In genomic region chr14:22860377-22860776, GRCh38 we compare ENCODE assay signal across 9 cellular contexts. TPM values are rescaled to one million over a fixed set of nuclear protein-coding genes. Genes with fewer than 3 reads are reported as not detected.
A peak's percentile ranks its signal among the peaks of the same experiment; 100 is the strongest.
DNase-seq lines count a peak whose midpoint lies in the region; ATAC-seq, FAIRE-seq and TF ChIP-seq lines count a peak whose summit lies in the region.
"Not testable (repeated sequence)": the region's sequence is repeated elsewhere in the genome, so short reads cannot be mapped to it uniquely, and the experiment has no call there.
"Had no signal": no experiment of that assay in that cellular context is flagged by ENCODE, and none has a peak within 500 bp of the region (broad histone marks: within the 10 kb centered on the region; RNA-seq: fewer than 3 reads in every experiment).

No MANE protein-coding gene starts in this region.

- not testable (repeated sequence) for H3K9me3 Mint-ChIP-seq in CD4-positive, CD25-positive, alpha-beta regulatory T cell

- TF ChIP-seq POLR2A in HepG2 (IDR thresholded peaks at IDR 0.05; ENCODE audit: insufficient read depth in 1 of 2, low read depth in 2 of 2, low read length in 2 of 2): not testable (repeated sequence)

- not testable (repeated sequence) for TF ChIP-seq EP300 in HepG2 (IDR thresholded peaks at IDR 0.05; ENCODE audit: low read depth in 2 of 2, low read length in 2 of 2); HepG2 (CRISPR knock-in tag; IDR thresholded peaks at IDR 0.05; ENCODE audit: borderline replicate concordance)

- H3K9ac ChIP-seq in HepG2 (ENCODE audit: insufficient read depth, low read depth, low read length): not testable (repeated sequence)

- not testable (repeated sequence) for BruUV-seq in HepG2 (replicated peaks; lab: Mats Ljungman, UMichigan)

- not testable (repeated sequence) for H3K27ac ChIP-seq in CD4-positive, CD25-positive, alpha-beta regulatory T cell (ENCODE audit: insufficient read depth, low read length, poor library complexity, severe bottlenecking); RWPE2 (ENCODE audit: poor library complexity, severe bottlenecking); HepG2 (ENCODE audit: extremely low read length, insufficient read depth, low read length); aorta (ENCODE audit: low read depth in 1 of 2, low read length in 2 of 2)

- H3K4me1 ChIP-seq in CD4-positive, CD25-positive, alpha-beta regulatory T cell (ENCODE audit: control insufficient read depth, insufficient read depth, low read length, poor library complexity, severe bottlenecking): peaks cover 18% of the 10 kb centered on the region
- H3K4me1 ChIP-seq in RWPE2 (ENCODE audit: insufficient read depth, poor library complexity, severe bottlenecking); aorta (ENCODE audit: control insufficient read depth in 1 of 2, insufficient read depth in 2 of 2, low read length in 2 of 2): not testable (repeated sequence)
- H3K4me1 ChIP-seq in HepG2 (ENCODE audit: insufficient read depth, low read length): peaks cover 29% of the 10 kb centered on the region

- not testable (repeated sequence) for H3K36me3 ChIP-seq in CD4-positive, CD25-positive, alpha-beta regulatory T cell (ENCODE audit: control insufficient read depth, insufficient read depth, low read length); RWPE2 (ENCODE audit: low read depth); HepG2 (replicated peaks in 1 of 2; ENCODE audit: control insufficient read depth in 1 of 2, insufficient read depth in 2 of 2, low read length in 2 of 2); aorta (ENCODE audit: control insufficient read depth in 1 of 2, insufficient read depth in 2 of 2, low read length in 1 of 2)

- not testable (repeated sequence) for H3K4me3 Mint-ChIP-seq in CD4-positive, CD25-positive, alpha-beta regulatory T cell

- not testable (repeated sequence) for H4K20me1 ChIP-seq in HepG2 (ENCODE audit: insufficient read depth, low read length)

- POLR2A ChIA-PET in HepG2 (lab: Yijun Ruan, JAX): interaction anchor here (0.7 to 3.8 kb wide), 4 partner anchors 11 to 94 kb away, joined by 3 to 14 read pairs (median 3); partner anchors contain the start of genes LRP10 and OXA1L

- H3K4me3 ChIP-seq in CD4-positive, CD25-positive, alpha-beta regulatory T cell (ENCODE audit: low read depth, low read length); RWPE2 (ENCODE audit: severe bottlenecking); HepG2 (replicated peaks in 1 of 3; ENCODE audit: insufficient read depth in 1 of 3, low read depth in 2 of 3, low read length in 3 of 3); aorta (ENCODE audit: low read length in 2 of 2): not testable (repeated sequence)

- in situ Hi-C loops in HepG2 (cut with HindIII; ENCODE audit: extremely low pct_ligation_motif_present, low pct_unique_long_range_greater_than_20kb): not testable (repeated sequence)

- not testable (repeated sequence) for FAIRE-seq in HepG2 (lab: Jason Lieb, UNC)

- H3K36me3 Mint-ChIP-seq in CD4-positive, CD25-positive, alpha-beta regulatory T cell: not testable (repeated sequence)

- H2AFZ ChIP-seq in HepG2 (ENCODE audit: low read length): not testable (repeated sequence)

- not testable (repeated sequence) for DNase-seq in CD4-positive, CD25-positive, alpha-beta regulatory T cell; HepG2 (ENCODE audit: low spot score)
- DNase-seq in RWPE2 (ENCODE audit: low spot score): peak; percentile 9
- peak; percentile 11 for DNase-seq in posterior vena cava (ENCODE audit: low spot score)
- peak; percentile 4 to 6 for DNase-seq in aorta

- not testable (repeated sequence) for TF ChIP-seq CTCF in RWPE2 (IDR thresholded peaks at IDR 0.05; ENCODE audit: poor library complexity, severe bottlenecking); HepG2 (CRISPR knock-in tag; IDR thresholded peaks at IDR 0.05)

- ATAC-seq in CD4-positive, CD25-positive, alpha-beta regulatory T cell (ENCODE audit: low read depth in 2 of 2); RWPE2 (ENCODE audit: low read depth); HepG2; aorta (ENCODE audit: low FRiP score): not testable (repeated sequence)

- intact Hi-C loops in HepG2 (cut with micrococcal nuclease; ENCODE audit: unreplicated experiment); posterior vena cava (cut with DNase I); aorta (cut with DNase I): not testable (repeated sequence)

- H3K4me2 ChIP-seq in HepG2 (ENCODE audit: low read depth, low read length): not testable (repeated sequence)

- peak overlapping the region in 2 of 3 donors; percentile 10 to 14 for H3K27ac Mint-ChIP-seq in CD4-positive, CD25-positive, alpha-beta regulatory T cell

- H3K9me3 ChIP-seq in CD4-positive, CD25-positive, alpha-beta regulatory T cell (ENCODE audit: control insufficient read depth in 2 of 2, low read length in 2 of 2); RWPE2 (ENCODE audit: severe bottlenecking); HepG2 (ENCODE audit: low read length); aorta (ENCODE audit: control insufficient read depth, low read length): not testable (repeated sequence)

- TF ChIP-seq RAD21 in HepG2 (CRISPR knock-in tag; IDR thresholded peaks at IDR 0.05): not testable (repeated sequence)

- H3K27me3 ChIP-seq in CD4-positive, CD25-positive, alpha-beta regulatory T cell (ENCODE audit: control insufficient read depth, insufficient read depth, low read length); RWPE2 (ENCODE audit: insufficient read depth, poor library complexity, severe bottlenecking); HepG2 (ENCODE audit: control insufficient read depth in 1 of 2, insufficient read depth in 2 of 2, low read length in 2 of 2); aorta (ENCODE audit: control insufficient read depth in 1 of 2, insufficient read depth in 2 of 2, low read length in 1 of 2): not testable (repeated sequence)

- WGBS in HepG2 (ENCODE audit: low lambda C conversion rate): 2% methylated on average over 3 of the region's 3 CpGs
- WGBS in aorta, 2 donors: 58 to 80% methylated on average over 3 of the region's 3 CpGs

- CTCF ChIA-PET in HepG2 (lab: Yijun Ruan, JAX; ENCODE audit: low intra/inter-chr PET ratio, low total read pairs): not testable (repeated sequence)

- H3K4me1 Mint-ChIP-seq in CD4-positive, CD25-positive, alpha-beta regulatory T cell: peaks cover 7 to 29% (median 16%) of the 10 kb centered on the region in 4 donors

- H3K27me3 Mint-ChIP-seq in CD4-positive, CD25-positive, alpha-beta regulatory T cell: not testable (repeated sequence)

- not testable (repeated sequence) for H3K79me2 ChIP-seq in HepG2 (ENCODE audit: insufficient read depth, low read length)

RNA-seq across cellular contexts. Expression of gene LRP10, which starts 11.2 kb away (rescaled TPM):
- total RNA-seq in CD4-positive, CD25-positive, alpha-beta regulatory T cell: 111 TPM
- polyA plus RNA-seq in CD4-positive, CD25-positive, alpha-beta regulatory T cell: 100 to 1,000 TPM in 1 of 4 donors, 10 to 100 TPM in 3; 78.7 to 108 (median 88.3) TPM
- total RNA-seq in HepG2 (2016; rRNA removed; fragmentation: Illumina TruSeq; extraction: Trizol) (8.6 and 16.9 TPM in 2 replicates), posterior vena cava (100 to 1,000 TPM; 129 to 139 TPM), aorta (100 to 1,000 TPM; 161 to 187 TPM)
- total RNA-seq in HepG2 (2016; cell fraction: cytosol; rRNA removed; fragmentation: Illumina TruSeq; extraction: Trizol; ENCODE audit: low read depth): 4.6 and 5.4 TPM in 2 replicates
- total RNA-seq in HepG2 (2016; cell fraction: insoluble cytoplasmic fraction; rRNA removed; fragmentation: Illumina TruSeq; extraction: Trizol): 8.2 and 17.2 TPM in 2 replicates
- 13.8 and 15.6 TPM in 2 replicates for total RNA-seq in HepG2 (2016; cell fraction: membrane; rRNA removed; fragmentation: Illumina TruSeq; extraction: Trizol)
- 15.9 and 21.6 TPM in 2 replicates for total RNA-seq in HepG2 (2016; cell fraction: nucleus; rRNA removed; fragmentation: Illumina TruSeq; extraction: Trizol)
- polyA plus RNA-seq in HepG2 (2011; rRNA removed) (45.2 and 80.6 TPM in 2 replicates), aorta (100 to 1,000 TPM in 1 of 2 donors, 10 to 100 TPM in 1; 53.0 to 134 TPM)
- 49.4 and 54.8 TPM in 2 replicates for polyA plus RNA-seq in HepG2 (2011; cell fraction: cytosol; rRNA removed)
- 70.7 and 85.9 TPM in 2 replicates for polyA plus RNA-seq in HepG2 (2011; cell fraction: nucleus; rRNA removed)
- 45.8 and 84.6 TPM in 2 replicates for polyA plus RNA-seq in HepG2 (2012)
- 6.5 and 7.4 TPM in 2 replicates for polyA plus RNA-seq in HepG2 (2016; cell fraction: cytosol; fragmentation: Illumina TruSeq; extraction: Trizol; ENCODE audit: low read depth)
- 8.2 and 10.9 TPM in 2 replicates for polyA plus RNA-seq in HepG2 (2016; cell fraction: insoluble cytoplasmic fraction; fragmentation: Illumina TruSeq; extraction: Trizol; ENCODE audit: low read depth)
- polyA plus RNA-seq in HepG2 (2016; cell fraction: membrane; fragmentation: Illumina TruSeq; extraction: Trizol; ENCODE audit: low read depth): 11.6 and 13.0 TPM in 2 replicates
- 22.9 and 23.5 TPM in 2 replicates for polyA plus RNA-seq in HepG2 (2016; cell fraction: nucleus; fragmentation: Illumina TruSeq; extraction: Trizol; ENCODE audit: insufficient read depth, low read depth)
- 73.0 and 241 TPM in 2 replicates for polyA minus RNA-seq in HepG2 (2011; rRNA and poly(A)+ RNA removed; ENCODE audit: low replicate concordance)
- 55.0 and 77.3 TPM in 2 replicates for polyA minus RNA-seq in HepG2 (2011; cell fraction: cytosol; rRNA and poly(A)+ RNA removed)
- 23.4 and 37.7 TPM in 2 replicates for polyA minus RNA-seq in HepG2 (2011; cell fraction: nucleus; rRNA and poly(A)+ RNA removed)

RNA-seq across cellular contexts. Expression of gene REM2, which starts 22.6 kb away (rescaled TPM):
- 11.1 TPM for total RNA-seq in CD4-positive, CD25-positive, alpha-beta regulatory T cell
- 1 to 10 TPM in 3 of 4 donors, under 1 TPM in 1; 0.61 to 2.6 (median 1.4) TPM for polyA plus RNA-seq in CD4-positive, CD25-positive, alpha-beta regulatory T cell
- not detected in 2 replicates for total RNA-seq in HepG2 (2016; rRNA removed; fragmentation: Illumina TruSeq; extraction: Trizol)
- not detected in 2 replicates for total RNA-seq in HepG2 (2016; cell fraction: cytosol; rRNA removed; fragmentation: Illumina TruSeq; extraction: Trizol; ENCODE audit: low read depth)
- not detected in 2 replicates for total RNA-seq in HepG2 (2016; cell fraction: insoluble cytoplasmic fraction; rRNA removed; fragmentation: Illumina TruSeq; extraction: Trizol)
- total RNA-seq in HepG2 (2016; cell fraction: membrane; rRNA removed; fragmentation: Illumina TruSeq; extraction: Trizol): not detected in 2 replicates
- not detected in 2 replicates for total RNA-seq in HepG2 (2016; cell fraction: nucleus; rRNA removed; fragmentation: Illumina TruSeq; extraction: Trizol)
- 0.20 and 0.31 TPM in 2 replicates for polyA plus RNA-seq in HepG2 (2011; rRNA removed)
- 0.04 and 0.05 TPM in 2 replicates for polyA plus RNA-seq in HepG2 (2011; cell fraction: cytosol; rRNA removed)
- polyA plus RNA-seq in HepG2 (2011; cell fraction: nucleus; rRNA removed): 1.1 and 1.9 TPM in 2 replicates
- polyA plus RNA-seq in HepG2 (2012): 0.21 and 0.67 TPM in 2 replicates
- polyA plus RNA-seq in HepG2 (2016; cell fraction: cytosol; fragmentation: Illumina TruSeq; extraction: Trizol; ENCODE audit: low read depth): not detected in 2 replicates
- polyA plus RNA-seq in HepG2 (2016; cell fraction: insoluble cytoplasmic fraction; fragmentation: Illumina TruSeq; extraction: Trizol; ENCODE audit: low read depth): not detected in 2 replicates
- polyA plus RNA-seq in HepG2 (2016; cell fraction: membrane; fragmentation: Illumina TruSeq; extraction: Trizol; ENCODE audit: low read depth): not detected in 2 replicates
- polyA plus RNA-seq in HepG2 (2016; cell fraction: nucleus; fragmentation: Illumina TruSeq; extraction: Trizol; ENCODE audit: insufficient read depth, low read depth): not detected in 2 replicates
- polyA minus RNA-seq in HepG2 (2011; rRNA and poly(A)+ RNA removed; ENCODE audit: low replicate concordance): 0.26 and 0.30 TPM in 2 replicates
- polyA minus RNA-seq in HepG2 (2011; cell fraction: cytosol; rRNA and poly(A)+ RNA removed): not detected in 2 replicates
- 0.25 and 0.90 TPM in 2 replicates for polyA minus RNA-seq in HepG2 (2011; cell fraction: nucleus; rRNA and poly(A)+ RNA removed)
- total RNA-seq in posterior vena cava: under 1 TPM; 0.23 to 0.43 TPM
- under 1 TPM; 0.36 to 0.75 TPM for total RNA-seq in aorta
- under 1 TPM in 1 of 2 donors, not detected in 1; 0.92 TPM for polyA plus RNA-seq in aorta
- total RNA-seq: A172, G401 had no signal

RNA-seq across cellular contexts. Expression of gene MMP14, which starts 24.0 kb away (rescaled TPM):
- total RNA-seq in CD4-positive, CD25-positive, alpha-beta regulatory T cell: 1.0 TPM
- polyA plus RNA-seq in CD4-positive, CD25-positive, alpha-beta regulatory T cell: not detected
- total RNA-seq in HepG2 (2016; rRNA removed; fragmentation: Illumina TruSeq; extraction: Trizol) (1.6 and 5.2 TPM in 2 replicates), posterior vena cava (100 to 1,000 TPM; 229 to 234 TPM), aorta (100 to 1,000 TPM; 206 to 250 TPM)
- total RNA-seq in HepG2 (2016; cell fraction: cytosol; rRNA removed; fragmentation: Illumina TruSeq; extraction: Trizol; ENCODE audit: low read depth): 0.20 and 0.44 TPM in 2 replicates
- total RNA-seq in HepG2 (2016; cell fraction: insoluble cytoplasmic fraction; rRNA removed; fragmentation: Illumina TruSeq; extraction: Trizol): 2.1 and 5.2 TPM in 2 replicates
- total RNA-seq in HepG2 (2016; cell fraction: membrane; rRNA removed; fragmentation: Illumina TruSeq; extraction: Trizol): 0.71 and 0.79 TPM in 2 replicates
- 4.6 and 5.5 TPM in 2 replicates for total RNA-seq in HepG2 (2016; cell fraction: nucleus; rRNA removed; fragmentation: Illumina TruSeq; extraction: Trizol)
- polyA plus RNA-seq in HepG2 (2011; rRNA removed) (9.8 and 11.3 TPM in 2 replicates), aorta (10 to 100 TPM; 29.8 to 99.2 TPM)
- polyA plus RNA-seq in HepG2 (2011; cell fraction: cytosol; rRNA removed): 5.8 and 6.5 TPM in 2 replicates
- polyA plus RNA-seq in HepG2 (2011; cell fraction: nucleus; rRNA removed): 25.6 and 29.7 TPM in 2 replicates
- 4.8 and 11.1 TPM in 2 replicates for polyA plus RNA-seq in HepG2 (2012)
- 0.14 and 0.26 TPM in 2 replicates for polyA plus RNA-seq in HepG2 (2016; cell fraction: cytosol; fragmentation: Illumina TruSeq; extraction: Trizol; ENCODE audit: low read depth)
- polyA plus RNA-seq in HepG2 (2016; cell fraction: insoluble cytoplasmic fraction; fragmentation: Illumina TruSeq; extraction: Trizol; ENCODE audit: low read depth): 1.7 and 2.1 TPM in 2 replicates
- polyA plus RNA-seq in HepG2 (2016; cell fraction: membrane; fragmentation: Illumina TruSeq; extraction: Trizol; ENCODE audit: low read depth): 0.27 and 0.44 TPM in 2 replicates
- 9.4 and 10.2 TPM in 2 replicates for polyA plus RNA-seq in HepG2 (2016; cell fraction: nucleus; fragmentation: Illumina TruSeq; extraction: Trizol; ENCODE audit: insufficient read depth, low read depth)
- 1.4 and 12.3 TPM in 2 replicates for polyA minus RNA-seq in HepG2 (2011; rRNA and poly(A)+ RNA removed; ENCODE audit: low replicate concordance)
- 2.5 and 3.8 TPM in 2 replicates for polyA minus RNA-seq in HepG2 (2011; cell fraction: cytosol; rRNA and poly(A)+ RNA removed)
- 4.5 and 4.8 TPM in 2 replicates for polyA minus RNA-seq in HepG2 (2011; cell fraction: nucleus; rRNA and poly(A)+ RNA removed)
- polyA plus RNA-seq: CD4-positive, alpha-beta memory T cell; CD8-positive, alpha-beta memory T cell had no signal

RNA-seq across cellular contexts. Expression of gene MRPL52, which starts 30.7 kb away (rescaled TPM):
- 35.7 TPM for total RNA-seq in CD4-positive, CD25-positive, alpha-beta regulatory T cell
- polyA plus RNA-seq in CD4-positive, CD25-positive, alpha-beta regulatory T cell: 100 to 1,000 TPM; 129 to 148 (median 138) TPM
- 329 and 420 TPM in 2 replicates for total RNA-seq in HepG2 (2016; rRNA removed; fragmentation: Illumina TruSeq; extraction: Trizol)
- 142 and 155 TPM in 2 replicates for total RNA-seq in HepG2 (2016; cell fraction: cytosol; rRNA removed; fragmentation: Illumina TruSeq; extraction: Trizol; ENCODE audit: low read depth)
- 341 and 464 TPM in 2 replicates for total RNA-seq in HepG2 (2016; cell fraction: insoluble cytoplasmic fraction; rRNA removed; fragmentation: Illumina TruSeq; extraction: Trizol)
- 156 and 160 TPM in 2 replicates for total RNA-seq in HepG2 (2016; cell fraction: membrane; rRNA removed; fragmentation: Illumina TruSeq; extraction: Trizol)
- 109 and 136 TPM in 2 replicates for total RNA-seq in HepG2 (2016; cell fraction: nucleus; rRNA removed; fragmentation: Illumina TruSeq; extraction: Trizol)
- 118 and 123 TPM in 2 replicates for polyA plus RNA-seq in HepG2 (2011; rRNA removed)
- 96.8 and 121 TPM in 2 replicates for polyA plus RNA-seq in HepG2 (2011; cell fraction: cytosol; rRNA removed)
- polyA plus RNA-seq in HepG2 (2011; cell fraction: nucleus; rRNA removed): 57.8 and 65.3 TPM in 2 replicates
- polyA plus RNA-seq in HepG2 (2012): 191 and 236 TPM in 2 replicates
- 177 and 226 TPM in 2 replicates for polyA plus RNA-seq in HepG2 (2016; cell fraction: cytosol; fragmentation: Illumina TruSeq; extraction: Trizol; ENCODE audit: low read depth)
- 443 and 518 TPM in 2 replicates for polyA plus RNA-seq in HepG2 (2016; cell fraction: insoluble cytoplasmic fraction; fragmentation: Illumina TruSeq; extraction: Trizol; ENCODE audit: low read depth)
- 154 and 175 TPM in 2 replicates for polyA plus RNA-seq in HepG2 (2016; cell fraction: membrane; fragmentation: Illumina TruSeq; extraction: Trizol; ENCODE audit: low read depth)
- polyA plus RNA-seq in HepG2 (2016; cell fraction: nucleus; fragmentation: Illumina TruSeq; extraction: Trizol; ENCODE audit: insufficient read depth, low read depth): 256 and 271 TPM in 2 replicates
- polyA minus RNA-seq in HepG2 (2011; rRNA and poly(A)+ RNA removed; ENCODE audit: low replicate concordance): 17.7 and 30.4 TPM in 2 replicates
- polyA minus RNA-seq in HepG2 (2011; cell fraction: cytosol; rRNA and poly(A)+ RNA removed): 72.9 and 76.8 TPM in 2 replicates
- 33.7 and 36.6 TPM in 2 replicates for polyA minus RNA-seq in HepG2 (2011; cell fraction: nucleus; rRNA and poly(A)+ RNA removed)
- 10 to 100 TPM; 58.5 to 58.9 TPM for total RNA-seq in posterior vena cava
- 10 to 100 TPM; 37.2 to 49.1 TPM for total RNA-seq in aorta
- polyA plus RNA-seq in aorta: 10 to 100 TPM; 47.3 to 56.0 TPM

RNA-seq across cellular contexts. Expression of gene SLC7A7, which starts 45.1 kb away (rescaled TPM):
- not detected for total RNA-seq in CD4-positive, CD25-positive, alpha-beta regulatory T cell
- under 1 TPM; 0.21 to 0.61 (median 0.50) TPM for polyA plus RNA-seq in CD4-positive, CD25-positive, alpha-beta regulatory T cell
- 0.07 and 0.13 TPM in 2 replicates for total RNA-seq in HepG2 (2016; rRNA removed; fragmentation: Illumina TruSeq; extraction: Trizol)
- total RNA-seq in HepG2 (2016; cell fraction: cytosol; rRNA removed; fragmentation: Illumina TruSeq; extraction: Trizol; ENCODE audit: low read depth): not detected in 2 replicates
- total RNA-seq in HepG2 (2016; cell fraction: insoluble cytoplasmic fraction; rRNA removed; fragmentation: Illumina TruSeq; extraction: Trizol): 0.17 TPM in 1 of 2 replicates, not detected in the other
- 0.10 and 0.15 TPM in 2 replicates for total RNA-seq in HepG2 (2016; cell fraction: membrane; rRNA removed; fragmentation: Illumina TruSeq; extraction: Trizol)
- total RNA-seq in HepG2 (2016; cell fraction: nucleus; rRNA removed; fragmentation: Illumina TruSeq; extraction: Trizol): 0.38 TPM in 1 of 2 replicates, not detected in the other
- 0.63 and 1.1 TPM in 2 replicates for polyA plus RNA-seq in HepG2 (2011; rRNA removed)
- 0.94 and 1.3 TPM in 2 replicates for polyA plus RNA-seq in HepG2 (2011; cell fraction: cytosol; rRNA removed)
- polyA plus RNA-seq in HepG2 (2011; cell fraction: nucleus; rRNA removed): 2.3 and 2.5 TPM in 2 replicates
- 1.3 and 1.7 TPM in 2 replicates for polyA plus RNA-seq in HepG2 (2012)
- polyA plus RNA-seq in HepG2 (2016; cell fraction: cytosol; fragmentation: Illumina TruSeq; extraction: Trizol; ENCODE audit: low read depth): not detected in 2 replicates
- 0.19 and 0.40 TPM in 2 replicates for polyA plus RNA-seq in HepG2 (2016; cell fraction: insoluble cytoplasmic fraction; fragmentation: Illumina TruSeq; extraction: Trizol; ENCODE audit: low read depth)
- 0.23 and 0.27 TPM in 2 replicates for polyA plus RNA-seq in HepG2 (2016; cell fraction: membrane; fragmentation: Illumina TruSeq; extraction: Trizol; ENCODE audit: low read depth)
- polyA plus RNA-seq in HepG2 (2016; cell fraction: nucleus; fragmentation: Illumina TruSeq; extraction: Trizol; ENCODE audit: insufficient read depth, low read depth): not detected in 2 replicates
- 1.2 and 3.2 TPM in 2 replicates for polyA minus RNA-seq in HepG2 (2011; rRNA and poly(A)+ RNA removed; ENCODE audit: low replicate concordance)
- 0.44 TPM in 1 of 2 replicates, not detected in the other for polyA minus RNA-seq in HepG2 (2011; cell fraction: cytosol; rRNA and poly(A)+ RNA removed)
- polyA minus RNA-seq in HepG2 (2011; cell fraction: nucleus; rRNA and poly(A)+ RNA removed): 0.50 and 0.90 TPM in 2 replicates
- total RNA-seq in posterior vena cava: 10 to 100 TPM; 11.4 to 17.5 TPM
- 10 to 100 TPM; 16.7 TPM for total RNA-seq in aorta
- 10 to 100 TPM; 15.4 to 44.2 TPM for polyA plus RNA-seq in aorta
- polyA plus RNA-seq: CD8-positive, alpha-beta memory T cell had no signal

Comparison
In these comparisons a context has a peak if more than half of its experiments do, and no peak if none do; other contexts are left out.
1. RNA of gene MMP14, which starts 24.0 kb away (total RNA-seq): 206 to 250 TPM in aorta and 229 to 234 TPM in posterior vena cava; 0.20 to 5.5 TPM in HepG2 and 1.0 TPM in CD4-positive, CD25-positive, alpha-beta regulatory T cell (single experiment); every median in the first group is over 10 times any median in the second.